1 cellular context compared by ENCODE assay signal in genomic region chr11:130448416-130449068, GRCh38.
A peak's percentile ranks its signal among the peaks of the same experiment; 100 is the strongest.
TF ChIP-seq lines count a peak whose summit lies in the region.

ADAMTS15 (plus strand) TSS chr11:130448645; CDS start chr11:130448974, 329 bp downstream.

TF ChIP-seq in A549, 52 proteins besides CTCF, POLR2A, EP300 and RAD21 (continued from another document):
- TF ChIP-seq PBX3 (IDR thresholded peaks at IDR 0.05) (no peak), ZC3H11A (IDR thresholded peaks at IDR 0.05) (no peak), POLR2AphosphoS2 (conservative IDR thresholded peaks at IDR 0.05; ENCODE audit: low read length) (no peak), JUNB (IDR thresholded peaks at IDR 0.05) (no peak), RFX5 (IDR thresholded peaks at IDR 0.05) (no peak), KDM1A (IDR thresholded peaks at IDR 0.05; ENCODE audit: low read depth) (no peak), E2F6 (IDR thresholded peaks at IDR 0.05; ENCODE audit: borderline replicate concordance, low read depth) (peak; percentile 38; the same call in 1 of the 2 replicates), FOSL2 (IDR thresholded peaks at IDR 0.05) (no peak), FOSL2 (CRISPR knock-in tag; IDR thresholded peaks at IDR 0.05) (no peak), PHF8 (IDR thresholded peaks at IDR 0.05; ENCODE audit: borderline replicate concordance, low read depth) (no peak; the same call in 1 of the 2 replicates), MAZ (IDR thresholded peaks at IDR 0.05; ENCODE audit: borderline replicate concordance, low read depth, low read length) (no peak), NR3C1 (IDR thresholded peaks at IDR 0.05) (no peak)
TF ChIP-seq in A549: peak in this region for 3.
